Comparison of ENCODE assay signal across 8 cellular contexts in genomic region chr15:66472176-66472999, GRCh38. TPM values are rescaled to one million over a fixed set of nuclear protein-coding genes. Genes with fewer than 3 reads are reported as not detected.
DNase-seq lines count a peak whose midpoint lies in the region; ATAC-seq and TF ChIP-seq lines count a peak whose summit lies in the region.

No MANE protein-coding gene starts in this region.

- no peak overlapping the region for H2AK5ac ChIP-seq in neuronal stem cell (ENCODE audit: low read depth, low read length)

- peak overlapping the region; percentile 57; the same call in 1 of the 2 replicates for H3K9ac ChIP-seq in iPS-20b (ENCODE audit: low read depth, low read length)
- H3K9ac ChIP-seq in neuronal stem cell (ENCODE audit: low read depth, low read length, poor library complexity) = no peak overlapping the region

- H3K9me3 ChIP-seq in iPS-20b (ENCODE audit: insufficient read depth, low read depth, low read length) (no peaks in the 10 kb centered on the region), breast epithelium (no peaks in the 10 kb centered on the region), neuronal stem cell (replicated peaks in 1 of 2; ENCODE audit: control insufficient read depth in 2 of 2, insufficient read depth in 1 of 2, low read depth in 1 of 2, low read length in 2 of 2) (no peaks in the 10 kb centered on the region)

- H4K91ac ChIP-seq in neuronal stem cell (ENCODE audit: low read depth, low read length, poor library complexity) = no peak overlapping the region

- no peak overlapping the region for H4K8ac ChIP-seq in neuronal stem cell (ENCODE audit: low read depth, low read length)

- no peaks in the 10 kb centered on the region for H3K27me3 Mint-ChIP-seq in activated CD8-positive, alpha-beta T cell treated with anti-CD3 and anti-CD28 coated beads for 36 hours

- H3K4me1 ChIP-seq in iPS-20b (ENCODE audit: insufficient read depth, low read length) (peaks cover 70% of the 10 kb centered on the region), breast epithelium (no peaks in the 10 kb centered on the region), neuronal stem cell (ENCODE audit: control insufficient read depth in 2 of 2, insufficient read depth in 1 of 2, low read depth in 1 of 2, low read length in 2 of 2) (peaks cover 6 to 18% of the 10 kb centered on the region in 2 donors)

- no peak overlapping the region for H3K4me3 ChIP-seq in iPS-20b (ENCODE audit: low read length)
- H3K4me3 ChIP-seq in breast epithelium = no peak overlapping the region
- no peak overlapping the region for H3K4me3 ChIP-seq in neuronal stem cell (ENCODE audit: low read length in 2 of 2)

- H2BK120ac ChIP-seq in neuronal stem cell (ENCODE audit: low read depth, low read length) = no peak overlapping the region

- no peak overlapping the region for H3K14ac ChIP-seq in neuronal stem cell (ENCODE audit: low read length)

- H2AFZ ChIP-seq in neuronal stem cell (ENCODE audit: low read length) = no peak overlapping the region

- H3K36me3 ChIP-seq in iPS-20b (ENCODE audit: insufficient read depth, low read depth, low read length) (0 out of 2 replicates have a peak, but pooled peaks cover 5% of the 10 kb centered on the region), breast epithelium (no peaks in the 10 kb centered on the region), neuronal stem cell (replicated peaks in 1 of 2; ENCODE audit: control insufficient read depth in 2 of 2, insufficient read depth in 2 of 2, low read length in 2 of 2) (peaks cover 0 to 13% of the 10 kb centered on the region in 2 donors)

- CTCF ChIA-PET in activated CD8-positive, alpha-beta T cell treated with anti-CD3 and anti-CD28 coated beads for 36 hours (lab: Charles Lee) = interaction anchor here (1.0 to 3.6 kb wide), 5 partner anchors 9 to 1087 kb away, joined by 3 to 23 read pairs (median 3); partner anchors contain the start of gene SNAPC5

- no peak for TF ChIP-seq CTCF in activated CD8-positive, alpha-beta T cell treated with anti-CD3 and anti-CD28 coated beads for 36 hours (IDR thresholded peaks at IDR 0.05)
- no peak for TF ChIP-seq CTCF in breast epithelium (IDR thresholded peaks at IDR 0.05)

- no peak overlapping the region for H2BK12ac ChIP-seq in neuronal stem cell (ENCODE audit: low read length)

- no peak overlapping the region for H3K18ac ChIP-seq in neuronal stem cell (ENCODE audit: low read length)

- H3K4me1 Mint-ChIP-seq in activated CD8-positive, alpha-beta T cell treated with anti-CD3 and anti-CD28 coated beads for 36 hours (ENCODE audit: low read depth) = peaks cover 56% of the 10 kb centered on the region

- no peak for TF ChIP-seq POLR2A in breast epithelium (IDR thresholded peaks at IDR 0.05)

- peaks cover 21% of the 10 kb centered on the region for H3K36me3 Mint-ChIP-seq in activated CD8-positive, alpha-beta T cell treated with anti-CD3 and anti-CD28 coated beads for 36 hours (ENCODE audit: low read depth)

- H3K4ac ChIP-seq in neuronal stem cell (ENCODE audit: low read length) = no peak overlapping the region

- no peaks in the 10 kb centered on the region for H3K9me3 Mint-ChIP-seq in activated CD8-positive, alpha-beta T cell treated with anti-CD3 and anti-CD28 coated beads for 36 hours

- H3K4me2 ChIP-seq in neuronal stem cell (ENCODE audit: insufficient read depth, low read length, poor library complexity, severe bottlenecking) = no peak overlapping the region

- DNase-seq in activated CD4-positive, CD25-positive, alpha-beta regulatory T cell (lab: John Stamatoyannopoulos, UW) = no peak
- peak; percentile 70 for DNase-seq in activated CD8-positive, alpha-beta T cell treated with anti-CD3 and anti-CD28 coated beads for 36 hours
- no peak for DNase-seq in NCI-H524 treated with DMSO at 0.1 percent for 48 hours (lab: John Stamatoyannopoulos, UW)
- DNase-seq in breast epithelium (ENCODE audit: low spot score in 2 of 2) = no peak
- DNase-seq in neuronal stem cell (ENCODE audit: low spot score) = no peak

- H3K27ac ChIP-seq in iPS-20b (ENCODE audit: low read length) (peak overlapping the region; percentile 48), breast epithelium (peak overlapping the region in 1 of 2 donors; percentile 34), neuronal stem cell (replicated peaks; ENCODE audit: low read length) (no peak overlapping the region)

- peak overlapping the region; percentile 83 for H3K27ac Mint-ChIP-seq in activated CD8-positive, alpha-beta T cell treated with anti-CD3 and anti-CD28 coated beads for 36 hours

- WGBS in neuronal stem cell (ENCODE audit: extremely low coverage in 2 of 2, insufficient read length in 2 of 2, insufficient replicate concordance in 1 of 2), 2 donors = no CpG with 5 or more reads among the region's 8 CpGs

- H3K23ac ChIP-seq in neuronal stem cell (ENCODE audit: low read depth, low read length, poor library complexity) = no peak overlapping the region

- POLR2A ChIA-PET in activated CD8-positive, alpha-beta T cell treated with anti-CD3 and anti-CD28 coated beads for 36 hours (lab: Charles Lee) = interaction anchor here (0.6 to 1.7 kb wide), 8 partner anchors 20 to 102 kb away, joined by 3 to 12 read pairs (median 4); partner anchors contain the start of gene SNAPC5

- no peak overlapping the region for H2BK15ac ChIP-seq in neuronal stem cell (ENCODE audit: low read length)

- no peaks in the 10 kb centered on the region for H3K27me3 ChIP-seq in iPS-20b (ENCODE audit: insufficient read depth, low read length)
- H3K27me3 ChIP-seq in breast epithelium = no peaks in the 10 kb centered on the region
- H3K27me3 ChIP-seq in neuronal stem cell (ENCODE audit: control insufficient read depth in 3 of 3, insufficient read depth in 3 of 3, low read depth in 1 of 3, low read length in 3 of 3) = no peaks in the 10 kb centered on the region

- H3K79me1 ChIP-seq in neuronal stem cell (ENCODE audit: low read depth, low read length) = peaks cover 1% of the 10 kb centered on the region

- intact Hi-C loops in activated CD8-positive, alpha-beta T cell treated with anti-CD3 and anti-CD28 coated beads for 36 hours (cut with micrococcal nuclease) = no loop called here
- intact Hi-C loops in breast epithelium (cut with DNase I; ENCODE audit: low total_unique reads) = no loop called here

- H3K4me3 Mint-ChIP-seq in activated CD8-positive, alpha-beta T cell treated with anti-CD3 and anti-CD28 coated beads for 36 hours = peak overlapping the region; percentile 13

- peak; percentile 89 to 94 for ATAC-seq in activated CD4-positive, CD25-positive, alpha-beta regulatory T cell treated with anti-CD3 and anti-CD28 coated beads, Interleukin-2, amount 50 U/mL, for 24 hours
- ATAC-seq in HG03108 (IDR thresholded peaks at IDR 0.05; ENCODE audit: unreplicated experiment) = peak; percentile 71
- peak; percentile 92 for ATAC-seq in activated CD8-positive, alpha-beta T cell treated with anti-CD3 and anti-CD28 coated beads for 36 hours

- H2BK5ac ChIP-seq in neuronal stem cell (ENCODE audit: low read length) = no peak overlapping the region

RNA-seq across cellular contexts. Expression of gene SNAPC5, which starts 25.2 kb away (rescaled TPM):
- 10 to 100 TPM; 27.7 to 31.4 TPM for total RNA-seq in activated CD8-positive, alpha-beta T cell treated with anti-CD3 and anti-CD28 coated beads for 36 hours
- 10 to 100 TPM; 26.9 to 35.1 (median 31.5) TPM for total RNA-seq in breast epithelium
- 22.8 TPM for polyA plus RNA-seq in neuronal stem cell (2013, experiment 1 of 2)
- 24.2 TPM for polyA plus RNA-seq in neuronal stem cell (2013, experiment 2 of 2)

RNA-seq across cellular contexts. Expression of gene RPL4, which starts 32.3 kb away (rescaled TPM):
- total RNA-seq in activated CD8-positive, alpha-beta T cell treated with anti-CD3 and anti-CD28 coated beads for 36 hours = 1,000 to 10,000 TPM; 5,254 to 5,310 TPM
- 1,000 to 10,000 TPM; 3,770 to 3,861 (median 3,828) TPM for total RNA-seq in breast epithelium
- polyA plus RNA-seq in neuronal stem cell (2013, experiment 1 of 2) = 3,499 TPM
- polyA plus RNA-seq in neuronal stem cell (2013, experiment 2 of 2) = 3,563 TPM

RNA-seq across cellular contexts. Expression of gene ZWILCH, which starts 32.7 kb away (rescaled TPM):
- total RNA-seq in activated CD8-positive, alpha-beta T cell treated with anti-CD3 and anti-CD28 coated beads for 36 hours = 10 to 100 TPM; 29.9 to 30.2 TPM
- total RNA-seq in breast epithelium = 1 to 10 TPM; 4.0 to 8.2 (median 7.6) TPM
- polyA plus RNA-seq in neuronal stem cell (2013, experiment 1 of 2) = 22.1 TPM
- 23.8 TPM for polyA plus RNA-seq in neuronal stem cell (2013, experiment 2 of 2)
